ENCODE assay signal across 8 cellular contexts in the genomic region with DNA sequence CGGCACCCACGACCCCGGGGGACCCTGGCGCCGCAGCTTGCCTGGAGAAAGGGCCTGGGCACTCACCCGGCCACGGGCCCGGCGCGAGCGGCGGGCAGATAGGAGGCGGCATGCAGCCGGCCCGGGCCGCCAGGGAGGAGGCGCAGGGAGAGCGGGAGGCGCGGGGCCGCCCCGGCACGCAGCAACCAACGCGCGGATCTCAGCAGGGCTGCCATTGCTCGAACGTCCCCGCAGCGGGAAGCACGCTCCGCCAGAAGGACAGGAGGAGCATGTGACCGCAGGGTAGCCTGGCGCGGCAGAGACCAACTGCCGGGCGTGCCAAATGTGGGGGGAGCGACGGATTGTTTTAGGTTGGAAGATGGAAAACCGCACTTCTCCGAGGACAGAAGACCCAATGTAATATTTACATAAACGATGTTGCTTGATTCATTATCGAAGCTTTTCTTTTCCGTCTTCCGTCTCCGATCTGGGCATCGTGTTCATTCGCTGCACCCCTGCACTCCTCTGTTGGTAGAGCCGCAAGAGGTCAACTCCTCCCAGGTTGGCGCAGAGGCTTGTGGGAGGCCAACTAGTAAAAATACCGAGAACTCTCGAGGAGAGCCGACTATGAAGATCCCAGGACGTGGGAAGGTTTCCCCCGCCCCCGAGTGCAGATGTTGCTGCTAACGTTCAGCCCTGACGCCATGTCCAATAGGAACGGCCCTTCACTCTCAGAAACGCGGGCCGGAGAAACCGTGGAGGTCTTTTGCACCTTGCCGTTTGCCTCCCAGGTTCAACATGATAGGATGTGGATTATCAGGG. TPM values are rescaled to one million over a fixed set of nuclear protein-coding genes. Genes with fewer than 3 reads are reported as not detected.
DNase-seq lines count a peak whose midpoint lies in the region; ATAC-seq and TF ChIP-seq lines count a peak whose summit lies in the region.

A gene (minus strand): TSS at position 257 of the 801 bp plus-strand sequence. CDS start 42 bp downstream, at position 215.

- H3K4me1 Mint-ChIP-seq in activated T-helper 2 cell treated with anti-CD3 and anti-CD28 coated beads, Interferon-gamma antibody, Interleukin-2, Interleukin-4, amounts not matched to agents 10 μg/mL and 5 μg/mL and 100 μg/mL, durations not matched to agents 14 hours and 24 hours and 36 hours (ENCODE audit: low read depth), result peaks cover 33% of the 10 kb centered on the region
- peaks cover 34 to 62% (median 52%) of the 10 kb centered on the region in 7 donors for H3K4me1 Mint-ChIP-seq in naive thymus-derived CD4-positive, alpha-beta T cell
- H3K4me1 Mint-ChIP-seq in stimulated activated naive B cell treated with anti-CD40 and anti-IgM and Interleukin-4, amounts not matched to agents 10 μg/mL and 1 μg/mL and 100 μg/mL, for 72 hours, result peaks cover 30 to 42% of the 10 kb centered on the region in 2 donors

- TF ChIP-seq CTCF in RWPE2 (IDR thresholded peaks at IDR 0.05; ENCODE audit: poor library complexity, severe bottlenecking) (no peak), fibroblast of lung (conservative IDR thresholded peaks at IDR 0.05 in 1 of 2, IDR thresholded peaks at IDR 0.05 in 1 of 2; ENCODE audit: low read depth in 1 of 2, low read length in 2 of 2) (no peak)

- peaks cover 40% of the 10 kb centered on the region for H3K36me3 Mint-ChIP-seq in activated T-helper 2 cell treated with anti-CD3 and anti-CD28 coated beads, Interferon-gamma antibody, Interleukin-2, Interleukin-4, amounts not matched to agents 10 μg/mL and 5 μg/mL and 100 μg/mL, durations not matched to agents 14 hours and 24 hours and 36 hours (ENCODE audit: low read depth)
- peaks cover 5 to 30% (median 20%) of the 10 kb centered on the region in 5 donors for H3K36me3 Mint-ChIP-seq in naive thymus-derived CD4-positive, alpha-beta T cell
- peaks cover 30 to 41% of the 10 kb centered on the region in 2 donors for H3K36me3 Mint-ChIP-seq in stimulated activated naive B cell treated with anti-CD40 and anti-IgM and Interleukin-4, amounts not matched to agents 10 μg/mL and 1 μg/mL and 100 μg/mL, for 72 hours

- H3K4me3 Mint-ChIP-seq in activated T-helper 2 cell treated with anti-CD3 and anti-CD28 coated beads, Interferon-gamma antibody, Interleukin-2, Interleukin-4, amounts not matched to agents 10 μg/mL and 5 μg/mL and 100 μg/mL, durations not matched to agents 14 hours and 24 hours and 36 hours (ENCODE audit: low read depth), result peak within 1 kb of the TSS; percentile 93
- H3K4me3 Mint-ChIP-seq in naive thymus-derived CD4-positive, alpha-beta T cell, result peak within 1 kb of the TSS; percentile 89 to 99 (median 90)
- H3K4me3 Mint-ChIP-seq in stimulated activated naive B cell treated with anti-CD40 and anti-IgM and Interleukin-4, amounts not matched to agents 10 μg/mL and 1 μg/mL and 100 μg/mL, for 72 hours, result peak within 1 kb of the TSS; percentile 95 to 96

- no peaks in the 10 kb centered on the region for H4K20me1 ChIP-seq in fibroblast of lung (ENCODE audit: control insufficient read depth, extremely low read depth, insufficient read depth, low read length)

- DNase-seq in Daoy (ENCODE audit: low read depth) (peak; percentile 96), GOT3 (lab: John Stamatoyannopoulos, UW) (peak; percentile 70), LoVo (ENCODE audit: low spot score) (peak; percentile 96), RWPE2 (ENCODE audit: low spot score) (peak; percentile 91), fibroblast of lung (ENCODE audit: low read depth in 2 of 2) (peak; percentile 96 to 98)
- DNase-seq in activated T-helper 2 cell treated with anti-CD3 and anti-CD28 coated beads, Interferon-gamma antibody, Interleukin-2, Interleukin-4, amounts not matched to agents 10 μg/mL and 5 μg/mL and 100 μg/mL, durations not matched to agents 14 hours and 24 hours and 36 hours (ENCODE audit: low spot score), result peak; percentile 87
- peak; percentile 69 to 95 (median 90) for DNase-seq in naive thymus-derived CD4-positive, alpha-beta T cell
- peak; percentile 89 for DNase-seq in stimulated activated naive B cell treated with anti-CD40 and anti-IgM and Interleukin-4, amounts not matched to agents 10 μg/mL and 1 μg/mL and 100 μg/mL, for 72 hours

- H3K9me3 ChIP-seq in RWPE2 (ENCODE audit: severe bottlenecking), result no peaks in the 10 kb centered on the region
- H3K9me3 ChIP-seq in fibroblast of lung (ENCODE audit: control insufficient read depth, insufficient read depth, low read depth, low read length), result no peaks in the 10 kb centered on the region
- no peaks in the 10 kb centered on the region for H3K9me3 ChIP-seq in naive thymus-derived CD4-positive, alpha-beta T cell (ENCODE audit: control insufficient read depth in 2 of 3, low read length in 3 of 3)

- H3K9me3 Mint-ChIP-seq in activated T-helper 2 cell treated with anti-CD3 and anti-CD28 coated beads, Interferon-gamma antibody, Interleukin-2, Interleukin-4, amounts not matched to agents 10 μg/mL and 5 μg/mL and 100 μg/mL, durations not matched to agents 14 hours and 24 hours and 36 hours, result no peaks in the 10 kb centered on the region
- H3K9me3 Mint-ChIP-seq in naive thymus-derived CD4-positive, alpha-beta T cell, result peaks cover 0 to 2% (median 0%) of the 10 kb centered on the region in 11 donors
- H3K9me3 Mint-ChIP-seq in stimulated activated naive B cell treated with anti-CD40 and anti-IgM and Interleukin-4, amounts not matched to agents 10 μg/mL and 1 μg/mL and 100 μg/mL, for 72 hours, result no peaks in the 10 kb centered on the region

- H3K9ac ChIP-seq in fibroblast of lung (ENCODE audit: insufficient read depth, low read length), result peak within 1 kb of the TSS; percentile 95

- intact Hi-C loops in activated T-helper 2 cell treated with anti-CD3 and anti-CD28 coated beads, Interferon-gamma antibody, Interleukin-2, Interleukin-4, amounts not matched to agents 10 μg/mL and 5 μg/mL and 100 μg/mL, durations not matched to agents 14 hours and 24 hours and 36 hours (cut with micrococcal nuclease), result loop anchor here (2.0 to 10.0 kb wide), 3 partner anchors 171 to 367 kb away; a partner anchor contains a TSS
- intact Hi-C loops in naive thymus-derived CD4-positive, alpha-beta T cell (cut with micrococcal nuclease), result loop anchor here (1.0 to 10.0 kb wide), 11 partner anchors 172 to 1655 kb away; a partner anchor contains a TSS

- peak within 1 kb of the TSS; percentile 41 for H3K27ac ChIP-seq in RWPE2 (ENCODE audit: poor library complexity, severe bottlenecking)
- H3K27ac ChIP-seq in fibroblast of lung (ENCODE audit: insufficient read depth, low read length), result peak within 1 kb of the TSS; percentile 97
- H3K27ac ChIP-seq in naive thymus-derived CD4-positive, alpha-beta T cell (ENCODE audit: low read depth, low read length), result peak within 1 kb of the TSS; percentile 84

- POLR2A ChIA-PET in naive thymus-derived CD4-positive, alpha-beta T cell (lab: Charles Lee), result interaction anchor here (0.7 to 1.0 kb wide), 3 partner anchors 363 to 366 kb away, joined by 3 to 5 read pairs (median 4); a partner anchor contains a TSS

- H3K27me3 ChIP-seq in RWPE2 (ENCODE audit: insufficient read depth, poor library complexity, severe bottlenecking), result no peaks in the 10 kb centered on the region
- H3K27me3 ChIP-seq in fibroblast of lung (ENCODE audit: control insufficient read depth, insufficient read depth, low read length), result no peaks in the 10 kb centered on the region
- no peaks in the 10 kb centered on the region for H3K27me3 ChIP-seq in naive thymus-derived CD4-positive, alpha-beta T cell (ENCODE audit: control insufficient read depth in 2 of 2, insufficient read depth in 2 of 2, low read length in 2 of 2)

- H2AFZ ChIP-seq in fibroblast of lung (ENCODE audit: low read length), result peak within 1 kb of the TSS; percentile 99

- CTCF ChIA-PET in naive thymus-derived CD4-positive, alpha-beta T cell (lab: Charles Lee), result no interaction called here

- peaks cover 2% of the 10 kb centered on the region for H3K27me3 Mint-ChIP-seq in activated T-helper 2 cell treated with anti-CD3 and anti-CD28 coated beads, Interferon-gamma antibody, Interleukin-2, Interleukin-4, amounts not matched to agents 10 μg/mL and 5 μg/mL and 100 μg/mL, durations not matched to agents 14 hours and 24 hours and 36 hours (ENCODE audit: low read depth)
- H3K27me3 Mint-ChIP-seq in naive thymus-derived CD4-positive, alpha-beta T cell, result peaks cover 0 to 1% (median 0%) of the 10 kb centered on the region in 5 donors
- H3K27me3 Mint-ChIP-seq in stimulated activated naive B cell treated with anti-CD40 and anti-IgM and Interleukin-4, amounts not matched to agents 10 μg/mL and 1 μg/mL and 100 μg/mL, for 72 hours, result peaks cover 0 to 8% of the 10 kb centered on the region in 2 donors

- peak within 1 kb of the TSS; percentile 93 for H3K4me3 ChIP-seq in RWPE2 (ENCODE audit: severe bottlenecking)
- peak within 1 kb of the TSS; percentile 80 to 99 (median 96) for H3K4me3 ChIP-seq in fibroblast of lung (replicated peaks in 1 of 4; ENCODE audit: control extremely low read depth in 1 of 4, insufficient read depth in 1 of 4, low read depth in 3 of 4, low read length in 4 of 4)
- peak within 1 kb of the TSS; percentile 98 for H3K4me3 ChIP-seq in naive thymus-derived CD4-positive, alpha-beta T cell (ENCODE audit: low read length)

- peak within 1 kb of the TSS; percentile 97 for H3K27ac Mint-ChIP-seq in activated T-helper 2 cell treated with anti-CD3 and anti-CD28 coated beads, Interferon-gamma antibody, Interleukin-2, Interleukin-4, amounts not matched to agents 10 μg/mL and 5 μg/mL and 100 μg/mL, durations not matched to agents 14 hours and 24 hours and 36 hours
- H3K27ac Mint-ChIP-seq in naive thymus-derived CD4-positive, alpha-beta T cell, result peak within 1 kb of the TSS; percentile 95 to 100 (median 97)
- peak within 1 kb of the TSS; percentile 99 for H3K27ac Mint-ChIP-seq in stimulated activated naive B cell treated with anti-CD40 and anti-IgM and Interleukin-4, amounts not matched to agents 10 μg/mL and 1 μg/mL and 100 μg/mL, for 72 hours

- H3K4me1 ChIP-seq in RWPE2 (ENCODE audit: insufficient read depth, poor library complexity, severe bottlenecking) (peaks cover 11% of the 10 kb centered on the region), fibroblast of lung (ENCODE audit: control insufficient read depth, extremely low read depth, insufficient read depth, low read length) (no peaks in the 10 kb centered on the region)
- H3K4me1 ChIP-seq in naive thymus-derived CD4-positive, alpha-beta T cell (ENCODE audit: control insufficient read depth in 2 of 2, insufficient read depth in 2 of 2, low read length in 2 of 2), result peaks cover 9 to 25% of the 10 kb centered on the region in 2 donors

- ATAC-seq in RWPE2 (ENCODE audit: low read depth), result peak; percentile 93
- ATAC-seq in naive thymus-derived CD4-positive, alpha-beta T cell, result peak; percentile 98
- ATAC-seq in stimulated activated naive B cell treated with anti-CD40 and anti-IgM and Interleukin-4, amounts not matched to agents 10 μg/mL and 1 μg/mL and 100 μg/mL, for 72 hours (replicated peaks), result peak; percentile 96 to 97

- H3K36me3 ChIP-seq in RWPE2 (ENCODE audit: low read depth), result peaks cover 43% of the 10 kb centered on the region
- peaks cover 2% of the 10 kb centered on the region for H3K36me3 ChIP-seq in fibroblast of lung (ENCODE audit: control insufficient read depth, insufficient read depth, low read length)
- H3K36me3 ChIP-seq in naive thymus-derived CD4-positive, alpha-beta T cell (ENCODE audit: control insufficient read depth in 2 of 3, insufficient read depth in 3 of 3, low read length in 3 of 3), result peaks cover 0 to 16% (median 5%) of the 10 kb centered on the region in 3 experiments

- peak within 1 kb of the TSS; percentile 97 for H3K4me2 ChIP-seq in fibroblast of lung (ENCODE audit: extremely low read depth, insufficient read depth, low read length)

- H3K79me2 ChIP-seq in fibroblast of lung (ENCODE audit: control insufficient read depth, insufficient read depth, low read length), result peaks cover 49% of the 10 kb centered on the region

RNA-seq across cellular contexts. Expression of the gene that starts here (rescaled TPM):
- 60.2 and 61.7 TPM in 2 replicates for total RNA-seq in Daoy (2014; rRNA removed; shearing (Covaris generic))
- 156 and 161 TPM in 2 replicates for total RNA-seq in activated T-helper 2 cell treated with anti-CD3 and anti-CD28 coated beads, Interferon-gamma antibody, Interleukin-2, Interleukin-4, amounts not matched to agents 10 μg/mL and 5 μg/mL and 100 μg/mL, durations not matched to agents 14 hours and 24 hours and 36 hours
- 55.0 and 70.4 TPM in 2 replicates for total RNA-seq in fibroblast of lung
- polyA plus RNA-seq in fibroblast of lung, result 49.9 and 54.6 TPM in 2 replicates
- polyA plus RNA-seq in fibroblast of lung (2012), result 34.1 and 36.3 TPM in 2 replicates
- polyA minus RNA-seq in fibroblast of lung (ENCODE audit: low replicate concordance), result 7.2 and 11.0 TPM in 2 replicates
- total RNA-seq in naive thymus-derived CD4-positive, alpha-beta T cell, result 10 to 100 TPM; 54.3 to 92.7 (median 71.2) TPM
- polyA plus RNA-seq in naive thymus-derived CD4-positive, alpha-beta T cell, result 10 to 100 TPM; 42.3 to 45.1 TPM

Comparison
In these comparisons a context has a peak if more than half of its experiments do, and no peak if none do; other contexts are left out.
1. Peak in every context shown above with its lines: DNase-seq, ATAC-seq, H3K4me3 ChIP-seq and H3K27ac ChIP-seq.
2. H3K27ac ChIP-seq: peak in every context shown above with its lines; median percentile 97 in fibroblast of lung; 84 in naive thymus-derived CD4-positive, alpha-beta T cell; 41 in RWPE2.